10 cellular contexts compared by ENCODE assay signal in genomic region chr11:19577391-19577831, GRCh38.
DNase-seq lines count a peak whose midpoint lies in the region; ATAC-seq and TF ChIP-seq lines count a peak whose summit lies in the region.
"Had no signal": no experiment of that assay in that cellular context is flagged by ENCODE, and none has a peak within 500 bp of the region (broad histone marks: within the 10 kb centered on the region; RNA-seq: fewer than 3 reads in every experiment).

No MANE protein-coding gene starts in this region.

- peaks cover 39% of the 10 kb centered on the region for H3K4me1 ChIP-seq in ACC112 (ENCODE audit: control insufficient read depth, insufficient read depth, low read length, unreplicated experiment)
- peaks cover 25 to 75% (median 44%) of the 10 kb centered on the region in 9 donors for H3K4me1 ChIP-seq in heart right ventricle

- H3K27ac ChIP-seq in ACC112 (ENCODE audit: low read depth, low read length) (peak overlapping the region; percentile 33), adipose tissue (ENCODE audit: low read depth, low read length) (peak overlapping the region; percentile 51), heart right ventricle (peak overlapping the region; percentile 72 to 96 (median 84))
- H3K27ac ChIP-seq: neutrophil, SJSA1 had no signal

- TF ChIP-seq CTCF in heart right ventricle (IDR thresholded peaks at IDR 0.05) = no peak
- no peak for TF ChIP-seq CTCF in osteocyte (IDR thresholded peaks at IDR 0.05)

- H3K4me3 ChIP-seq in ACC112 (ENCODE audit: low read depth, low read length) (0 out of 2 replicates have a peak overlapping the region, but pooled peaks have one; percentile 12), heart right ventricle (peak overlapping the region in 2 of 10 donors; percentile 6 to 19)
- H3K4me3 ChIP-seq: SJSA1 had no signal

- H3K27me3 ChIP-seq in ACC112 (ENCODE audit: insufficient read depth, low read length) = no peaks in the 10 kb centered on the region
- no peaks in the 10 kb centered on the region for H3K27me3 ChIP-seq in heart right ventricle
- H3K27me3 ChIP-seq: SJSA1 had no signal

- DNase-seq in heart right ventricle = peak; percentile 21 to 58
- no peak for DNase-seq in osteocyte (ENCODE audit: extremely low spot score, unreplicated experiment)
- DNase-seq in mucosa of gallbladder (ENCODE audit: low spot score) = no peak
- DNase-seq in NOMO-1 treated with DMSO at 0.1 percent for 48 hours (lab: John Stamatoyannopoulos, UW; ENCODE audit: unreplicated experiment) = no peak
- no peak for DNase-seq in LoVo (ENCODE audit: low spot score)
- no peak for DNase-seq in stimulated activated naive CD8-positive, alpha-beta T cell treated with anti-CD3 and anti-CD28 coated beads, Interleukin-15, Interleukin-2, amounts not matched to agents 100 U/mL and 50 U/mL, for 24 hours

- no peaks in the 10 kb centered on the region for H3K9me3 ChIP-seq in heart right ventricle
- H3K9me3 ChIP-seq: neutrophil, SJSA1 had no signal

- H3K4me1 Mint-ChIP-seq in osteocyte (ENCODE audit: unreplicated experiment) = peaks cover 31% of the 10 kb centered on the region

- H3K27ac Mint-ChIP-seq in osteocyte (ENCODE audit: unreplicated experiment) = peak overlapping the region; percentile 82

- H3K9me3 Mint-ChIP-seq in osteocyte (ENCODE audit: unreplicated experiment) = no peaks in the 10 kb centered on the region

- H3K4me3 Mint-ChIP-seq in osteocyte (ENCODE audit: unreplicated experiment) = peak overlapping the region; percentile 19

- ATAC-seq in heart right ventricle = peak; percentile 60 to 84 (median 81)
- ATAC-seq in stimulated activated naive CD8-positive, alpha-beta T cell treated with anti-CD3 and anti-CD28 coated beads, Interleukin-15, Interleukin-2, amounts not matched to agents 100 U/mL and 50 U/mL, for 24 hours = no peak

- no peak overlapping the region for H2AFZ ChIP-seq in ACC112 (ENCODE audit: low read length, unreplicated experiment)

- H3K27me3 Mint-ChIP-seq in osteocyte (ENCODE audit: unreplicated experiment) = no peaks in the 10 kb centered on the region

- H3K36me3 ChIP-seq in ACC112 (ENCODE audit: insufficient read depth, low read length) (no peaks in the 10 kb centered on the region), heart right ventricle (no peaks in the 10 kb centered on the region)
- H3K36me3 ChIP-seq: neutrophil, SJSA1 had no signal

- 20 to 38% (median 38%) methylated on average over 5 of the region's 5 CpGs for WGBS in adipose tissue, 3 donors
- 8 to 23% methylated on average over 5 of the region's 5 CpGs for WGBS in heart right ventricle, 2 donors

- intact Hi-C loops in heart right ventricle (cut with DNase I) = loop anchor here in 6 of 10 donors (5.0 to 10.0 kb wide), 8 partner anchors 50 to 140 kb away; partner anchors contain the start of gene NAV2 (in 2 of the 6)

- H3K79me2 ChIP-seq in ACC112 (ENCODE audit: control insufficient read depth, insufficient read depth, low read length, unreplicated experiment) = peaks cover 53% of the 10 kb centered on the region

- H3K36me3 Mint-ChIP-seq in osteocyte (ENCODE audit: unreplicated experiment) = no peaks in the 10 kb centered on the region

Comparison
In these comparisons a context has a peak if more than half of its experiments do, and no peak if none do; other contexts are left out.
1. H3K27ac ChIP-seq: peak in every context shown above with its lines; median percentile 84 in heart right ventricle; 51 in adipose tissue; 33 in ACC112.
2. DNase-seq: peak in heart right ventricle (2 of 2); none in osteocyte (single experiment), mucosa of gallbladder (single experiment), NOMO-1 treated with DMSO at 0.1 percent for 48 hours (single experiment), LoVo (single experiment) and stimulated activated naive CD8-positive, alpha-beta T cell treated with anti-CD3 and anti-CD28 coated beads, Interleukin-15, Interleukin-2, amounts not matched to agents 100 U/mL and 50 U/mL, for 24 hours (single experiment).